In genomic region chr2:182763311-182763912, GRCh38 we compare ENCODE assay signal across 8 cellular contexts. TPM values are rescaled to one million over a fixed set of nuclear protein-coding genes. Genes with fewer than 3 reads are reported as not detected.
DNase-seq lines count a peak whose midpoint lies in the region; ATAC-seq and TF ChIP-seq lines count a peak whose summit lies in the region.

No MANE protein-coding gene starts in this region.

- ATAC-seq in HG03571 (IDR thresholded peaks at IDR 0.05; ENCODE audit: unreplicated experiment) (no peak), HG03045 (IDR thresholded peaks at IDR 0.05; ENCODE audit: unreplicated experiment) (no peak)

- DNase-seq in BJ (ENCODE audit: low read depth) (no peak), GM20000 (ENCODE audit: low spot score) (peak; percentile 5), NCI-H2227 (lab: John Stamatoyannopoulos, UW; ENCODE audit: unreplicated experiment) (peak; percentile 78), choroid plexus epithelial cell (ENCODE audit: low read depth) (peak; percentile 74), myocyte (ENCODE audit: low read depth) (peak; percentile 82), mucosa of gallbladder (ENCODE audit: low spot score) (no peak)

- POLR2A ChIA-PET in BJ (lab: Charles Lee): no interaction called here

- TF ChIP-seq CTCF in BJ (IDR thresholded peaks at IDR 0.05; ENCODE audit: insufficient read depth, low read depth, low read length) (peak; percentile 69), GM20000 (IDR thresholded peaks at IDR 0.05; ENCODE audit: extremely low read depth, missing control alignments) (peak; percentile 18), choroid plexus epithelial cell (conservative IDR thresholded peaks at IDR 0.05; ENCODE audit: low read depth, low read length) (peak; percentile 78)

- no peaks in the 10 kb centered on the region for H3K27me3 ChIP-seq in BJ (ENCODE audit: control insufficient read depth, insufficient read depth, low read length)

- CTCF ChIA-PET in BJ (lab: Yijun Ruan, JAX): interaction anchor here (0.6 to 2.0 kb wide), 7 partner anchors 9 to 234 kb away, joined by 3 to 11 read pairs (median 3); no protein-coding TSS in a partner anchor

- H3K4me3 ChIP-seq in BJ (ENCODE audit: low read depth, low read length): no peak overlapping the region
- no peak overlapping the region for H3K4me3 ChIP-seq in choroid plexus epithelial cell (ENCODE audit: low read depth, low read length)

- H3K36me3 ChIP-seq in BJ (ENCODE audit: control insufficient read depth, insufficient read depth, low read length): peaks cover 2% of the 10 kb centered on the region; the same call in 1 of the 2 replicates

RNA-seq across cellular contexts. Expression of gene DNAJC10, which starts 47.4 kb away (rescaled TPM):
- polyA plus RNA-seq in BJ (2011; rRNA removed): 22.6 and 54.5 TPM in 2 replicates
- 23.3 and 26.1 TPM in 2 replicates for polyA minus RNA-seq in BJ (2011; rRNA and poly(A)+ RNA removed)
- total RNA-seq in myocyte: 49.1 and 57.7 TPM in 2 replicates
- 41.8 TPM for polyA plus RNA-seq in myocyte (2012)
- 120 TPM for total RNA-seq in mucosa of gallbladder

Comparison
In these comparisons a context has a peak if more than half of its experiments do, and no peak if none do; other contexts are left out.
1. DNase-seq: peak in GM20000 (single experiment), NCI-H2227 (single experiment), choroid plexus epithelial cell (single experiment) and myocyte (single experiment); none in BJ (single experiment) and mucosa of gallbladder (single experiment).
2. CTCF ChIP-seq: peak in every context shown above with its lines; median percentile 78 in choroid plexus epithelial cell; 69 in BJ; 18 in GM20000.